ENCODE assay signal across 8 cellular contexts in the genomic region with DNA sequence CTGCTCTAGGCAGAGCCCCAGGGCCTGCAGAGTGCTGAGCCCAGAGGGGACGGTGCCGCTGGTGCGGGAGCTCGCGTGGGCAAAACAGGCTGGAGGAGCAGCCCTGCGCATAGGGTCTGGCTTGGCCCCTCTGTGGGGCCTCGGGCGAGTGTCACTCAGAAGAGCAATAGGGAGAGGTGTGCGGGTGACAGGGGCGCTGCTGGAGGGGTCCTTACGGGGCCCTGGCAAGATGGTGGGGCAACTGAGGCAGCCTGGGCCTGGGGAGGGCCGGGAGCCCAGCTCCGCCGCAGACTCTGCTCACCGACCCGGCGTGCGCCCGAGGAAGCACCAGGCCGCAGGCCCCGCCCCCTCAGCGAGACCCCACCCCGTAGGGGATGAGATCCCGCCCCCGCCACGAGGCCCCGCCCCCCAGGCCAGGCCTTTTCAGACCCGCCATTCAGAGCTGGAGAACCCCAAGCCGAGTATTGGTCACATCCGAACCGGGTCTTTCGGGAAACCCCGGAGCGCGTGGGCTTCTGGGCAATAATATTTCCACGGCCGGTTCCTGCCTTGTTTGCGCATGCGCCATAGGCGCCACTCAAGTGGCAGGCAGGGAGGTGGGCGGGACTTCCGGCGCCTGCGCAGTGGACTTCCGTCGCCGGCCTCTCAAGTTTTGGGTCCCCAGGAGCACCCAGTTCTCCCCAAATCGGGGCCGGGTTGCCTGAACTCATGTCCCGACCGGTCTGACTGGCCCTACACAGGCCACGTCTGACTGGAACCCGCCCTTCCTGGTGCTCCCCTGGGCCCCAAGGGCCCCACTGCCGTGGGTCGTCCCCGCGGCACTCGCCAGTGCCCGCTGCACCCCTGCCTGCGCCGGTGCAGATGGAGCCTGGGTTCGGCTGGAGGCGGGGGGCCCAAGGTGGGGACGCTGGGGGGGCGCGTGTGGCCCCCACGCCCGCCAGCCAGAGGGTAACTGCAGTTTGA. TPM values are rescaled to one million over a fixed set of nuclear protein-coding genes. Genes with fewer than 3 reads are reported as not detected.
A peak's percentile ranks its signal among the peaks of the same experiment; 100 is the strongest.
DNase-seq lines count a peak whose midpoint lies in the region; ATAC-seq and TF ChIP-seq lines count a peak whose summit lies in the region.

No MANE protein-coding gene starts in this region.

- TF ChIP-seq RAD21 in liver (IDR thresholded peaks at IDR 0.05): peak in 1 of 2 donors; percentile 26

- H3K36me3 ChIP-seq in liver (ENCODE audit: control insufficient read depth in 4 of 4, insufficient read depth in 3 of 4, low read depth in 1 of 4, low read length in 3 of 4): no peaks in the 10 kb centered on the region

- no peak for TF ChIP-seq CTCF in liver (IDR thresholded peaks at IDR 0.05; ENCODE audit: low read depth, low read length, missing input control)

- H3K27ac ChIP-seq in liver (ENCODE audit: low read depth in 1 of 2, low read length in 2 of 2): peak overlapping the region; percentile 57 to 84

- peak overlapping the region; percentile 67 to 88 (median 86) for H3K4me3 ChIP-seq in liver (ENCODE audit: low read depth in 1 of 3, low read length in 3 of 3)

- ATAC-seq in GM19397 (IDR thresholded peaks at IDR 0.05; ENCODE audit: unreplicated experiment) (peak; percentile 66), HG03565 (IDR thresholded peaks at IDR 0.05; ENCODE audit: unreplicated experiment) (peak; percentile 68)

- peak overlapping the region in 1 of 2 donors; percentile 42 for H3K9ac ChIP-seq in liver (ENCODE audit: low read depth in 1 of 2, low read length in 2 of 2)

- 1% methylated on average over 68 of the region's 68 CpGs for WGBS in liver

- peak; percentile 100 for DNase-seq in CD1c-positive myeloid dendritic cell (ENCODE audit: extremely low spot score)
- peak; percentile 77 for DNase-seq in NCI-H748 treated with DMSO at 0.1 percent for 48 hours (lab: John Stamatoyannopoulos, UW)
- peak; percentile 98 to 99 for DNase-seq in activated CD4-positive, alpha-beta T cell treated with anti-CD3 and anti-CD28 coated beads, Interleukin-2, amount 50 U/mL, for 4 hours
- DNase-seq in dermis microvascular lymphatic vessel endothelial cell (ENCODE audit: low read depth in 2 of 2): peak; percentile 97 to 98
- DNase-seq in stimulated activated CD4-positive, alpha-beta T cell treated with anti-CD3 and anti-CD28 coated beads, Interleukin-4, amount 100 ng/mL, for 1 hour: peak; percentile 98

- H3K27me3 ChIP-seq in liver (ENCODE audit: control insufficient read depth in 4 of 4, insufficient read depth in 4 of 4, low read length in 3 of 4): no peaks in the 10 kb centered on the region

- no peaks in the 10 kb centered on the region for H3K9me3 ChIP-seq in liver (ENCODE audit: control insufficient read depth in 4 of 4, low read length in 3 of 4)

- peaks cover 10 to 24% (median 18%) of the 10 kb centered on the region in 4 donors for H3K4me1 ChIP-seq in liver (ENCODE audit: control insufficient read depth in 4 of 4, insufficient read depth in 4 of 4, low read length in 3 of 4)

TF ChIP-seq in liver, 16 proteins besides CTCF, POLR2A, EP300 and RAD21:
- TF ChIP-seq HNF4A (conservative IDR thresholded peaks at IDR 0.05) (peak; percentile 13 to 24), EGR1 (IDR thresholded peaks at IDR 0.05; ENCODE audit: low read depth in 2 of 2) (peak; percentile 43 to 56), FOXA1 (IDR thresholded peaks at IDR 0.05) (no peak), RXRA (IDR thresholded peaks at IDR 0.05) (peak; percentile 25 to 28), ZBTB33 (IDR thresholded peaks at IDR 0.05) (no peak), MAX (IDR thresholded peaks at IDR 0.05) (no peak), YY1 (IDR thresholded peaks at IDR 0.05) (peak; percentile 91), NR2F2 (IDR thresholded peaks at IDR 0.05) (no peak), ATF3 (IDR thresholded peaks at IDR 0.05) (no peak), REST (IDR thresholded peaks at IDR 0.05) (peak; percentile 67), FOXA2 (IDR thresholded peaks at IDR 0.05) (no peak), JUND (IDR thresholded peaks at IDR 0.05) (no peak), TAF1 (conservative IDR thresholded peaks at IDR 0.05) (no peak), SP1 (IDR thresholded peaks at IDR 0.05) (peak; percentile 73), GABPA (IDR thresholded peaks at IDR 0.05 in 1 of 2, conservative IDR thresholded peaks at IDR 0.05 in 1 of 2) (peak; percentile 91 to 96), HNF4G (IDR thresholded peaks at IDR 0.05) (no peak)

RNA-seq across cellular contexts. Expression of gene RNF208, which starts 1.3 kb away (rescaled TPM):
- under 0.01 and 0.13 TPM in 2 replicates for total RNA-seq in dermis microvascular lymphatic vessel endothelial cell
- total RNA-seq in liver: under 1 TPM; 0.28 to 0.59 TPM
- polyA plus RNA-seq in liver: 1 to 10 TPM; 4.6 to 7.1 TPM

RNA-seq across cellular contexts. Expression of gene CYSRT1, which starts 1.6 kb away (rescaled TPM):
- total RNA-seq in dermis microvascular lymphatic vessel endothelial cell (0.13 and 0.25 TPM in 2 replicates), liver (under 1 TPM; 0.14 to 0.25 TPM)
- polyA plus RNA-seq in liver: under 1 TPM; 0.15 to 0.50 TPM

RNA-seq across cellular contexts. Expression of gene RNF224, which starts 3.9 kb away (rescaled TPM):
- total RNA-seq in dermis microvascular lymphatic vessel endothelial cell: under 0.01 TPM in 1 of 2 replicates, not detected in the other
- not detected for total RNA-seq in liver
- polyA plus RNA-seq in liver: not detected

RNA-seq across cellular contexts. Expression of gene SLC34A3, which starts 7.3 kb away (rescaled TPM):
- not detected in 2 replicates for total RNA-seq in dermis microvascular lymphatic vessel endothelial cell
- total RNA-seq in liver: not detected
- not detected for polyA plus RNA-seq in liver

RNA-seq across cellular contexts. Expression of gene TUBB4B, which starts 17.7 kb away (rescaled TPM):
- total RNA-seq in dermis microvascular lymphatic vessel endothelial cell (127 and 144 TPM in 2 replicates), liver (100 to 1,000 TPM; 179 to 191 TPM)
- 100 to 1,000 TPM; 173 to 199 TPM for polyA plus RNA-seq in liver

Comparison
In these comparisons a context has a peak if more than half of its experiments do, and no peak if none do; other contexts are left out.
1. Peak in every context shown above with its lines: DNase-seq, ATAC-seq, H3K4me3 ChIP-seq and H3K27ac ChIP-seq.